24 cellular contexts compared by ENCODE assay signal in genomic region chr20:56968386-56969048, GRCh38.
DNase-seq lines count a peak whose midpoint lies in the region; ATAC-seq, FAIRE-seq and TF ChIP-seq lines count a peak whose summit lies in the region.
"Had no signal": no experiment of that assay in that cellular context is flagged by ENCODE, and none has a peak within 500 bp of the region (broad histone marks: within the 10 kb centered on the region; RNA-seq: fewer than 3 reads in every experiment).

No MANE protein-coding gene starts in this region.

- DNase-seq in GM23338 (ENCODE audit: low spot score) (no peak), HAP-1 (ENCODE audit: low spot score in 2 of 2) (peak; percentile 67 to 88), WTC11 (ENCODE audit: low spot score) (no peak), H1 (ENCODE audit: low read depth in 1 of 2, low spot score in 2 of 2) (no peak), NCI-H748 treated with DMSO at 0.1 percent for 48 hours (lab: John Stamatoyannopoulos, UW) (no peak)
- DNase-seq in activated T-cell treated with anti-CD3 and anti-CD28 coated beads, Interleukin-2, amount 50 U/mL, for 24 hours: no peak
- DNase-seq in CD4-positive, alpha-beta memory T cell: no peak
- DNase-seq: 8988T; ACHN; BE2C; C1 segment of cervical spinal cord; Caco-2; Calu3; CD4-positive, CD25-positive, alpha-beta regulatory T cell; CD8-positive, alpha-beta T cell; DMS79 treated with DMSO at 0.1 percent for 48 hours; GF-D8 had no signal

- H3F3A ChIP-seq in GM23338 (replicated peaks; ENCODE audit: low read depth): no peaks in the 10 kb centered on the region

- WGBS in H1 (ENCODE audit: extremely low coverage in 1 of 2, insufficient coverage in 1 of 2, insufficient read length in 1 of 2, insufficient replicate concordance in 2 of 2, low coverage in 1 of 2, low lambda C conversion rate in 2 of 2, missing lambda C conversion rate in 1 of 2), 2 experiments: 57% methylated on average over 11 of the region's 11 CpGs; no CpG with 5 or more reads in 1 of the 2 experiments

- peak overlapping the region; percentile 61 for H3K4me2 ChIP-seq in GM23338
- peak overlapping the region in 1 of 2 experiments; percentile 23; a peak in 2 of 4 replicates for H3K4me2 ChIP-seq in H1 (ENCODE audit: insufficient read depth in 1 of 2, low read depth in 2 of 2, low read length in 2 of 2)
- H3K4me2 ChIP-seq: BLaER1 had no signal

- no peak overlapping the region for H4K8ac ChIP-seq in H1 (ENCODE audit: extremely low read depth, insufficient read depth, low read length)

- H3K4me3 ChIP-seq in GM23338 (no peak overlapping the region), HAP-1 (no peak overlapping the region), H1 (ENCODE audit: extremely low read depth in 1 of 4, insufficient read depth in 2 of 4, low read depth in 3 of 4, low read length in 4 of 4) (no peak overlapping the region)
- H3K4me3 ChIP-seq in CD4-positive, alpha-beta memory T cell (ENCODE audit: low read length in 2 of 2): no peak overlapping the region
- H3K4me3 ChIP-seq: BLaER1 had no signal

- no peaks in the 10 kb centered on the region for H3K23me2 ChIP-seq in H1 (ENCODE audit: low read depth, low read length)

- no peak overlapping the region for H2AFZ ChIP-seq in GM23338
- H2AFZ ChIP-seq in H1 (ENCODE audit: low read length): no peak overlapping the region

- peaks cover 18% of the 10 kb centered on the region for H3K27me3 Mint-ChIP-seq in GM23338 (ENCODE audit: insufficient read depth, low read depth, poor library complexity)
- peaks cover 13% of the 10 kb centered on the region for H3K27me3 Mint-ChIP-seq in WTC11 (ENCODE audit: low read depth)
- peaks cover 20% of the 10 kb centered on the region for H3K27me3 Mint-ChIP-seq in activated T-cell treated with anti-CD3 and anti-CD28 coated beads, Interleukin-2, amount 50 U/mL, for 24 hours
- H3K27me3 Mint-ChIP-seq in CD4-positive, alpha-beta memory T cell: peaks cover 6% of the 10 kb centered on the region in 2 donors

- no peak overlapping the region for H2BK20ac ChIP-seq in H1 (ENCODE audit: low read length)

- TF ChIP-seq EP300 in H1 (IDR thresholded peaks at IDR 0.05; ENCODE audit: borderline replicate concordance in 1 of 2, low read depth in 2 of 2, low read length in 2 of 2): no peak

- H3K4me1 Mint-ChIP-seq in GM23338 (peaks cover 28% of the 10 kb centered on the region), WTC11 (peaks cover 34% of the 10 kb centered on the region)
- H3K4me1 Mint-ChIP-seq in activated T-cell treated with anti-CD3 and anti-CD28 coated beads, Interleukin-2, amount 50 U/mL, for 24 hours (ENCODE audit: low read depth): no peaks in the 10 kb centered on the region
- no peaks in the 10 kb centered on the region for H3K4me1 Mint-ChIP-seq in CD4-positive, alpha-beta memory T cell
- H3K4me1 Mint-ChIP-seq: CD14-positive monocyte; CD4-positive, CD25-positive, alpha-beta regulatory T cell had no signal

- no peaks in the 10 kb centered on the region for H3K9me3 ChIP-seq in HAP-1
- no peaks in the 10 kb centered on the region for H3K9me3 ChIP-seq in H1 (ENCODE audit: insufficient read depth in 2 of 2, low read depth in 1 of 2, low read length in 1 of 2)
- H3K9me3 ChIP-seq in CD4-positive, alpha-beta memory T cell (ENCODE audit: control insufficient read depth in 1 of 2, low read length in 2 of 2): no peaks in the 10 kb centered on the region
- H3K9me3 ChIP-seq: BE2C, BLaER1, Caco-2 had no signal

- H3K79me1 ChIP-seq in H1 (ENCODE audit: low read depth, low read length): no peaks in the 10 kb centered on the region; the same call in 1 of the 2 replicates

- H4K5ac ChIP-seq in H1 (ENCODE audit: insufficient read length, low read depth, low read length): no peak overlapping the region

- no peak for TF ChIP-seq POLR2A in H1 (IDR thresholded peaks at IDR 0.05; ENCODE audit: control extremely low read depth in 1 of 2, low read depth in 2 of 2, low read length in 2 of 2)

- no peak overlapping the region for H2BK15ac ChIP-seq in H1 (ENCODE audit: low read length)

- H3K27me3 ChIP-seq in GM23338 (ENCODE audit: insufficient read depth) (no peaks in the 10 kb centered on the region), HAP-1 (ENCODE audit: low read depth) (no peaks in the 10 kb centered on the region), H1 (replicated peaks in 1 of 4; ENCODE audit: control insufficient read depth in 3 of 4, extremely low read depth in 1 of 4, insufficient read depth in 3 of 4, low read length in 3 of 4) (no peaks in the 10 kb centered on the region; a peak in 1 of 7 replicates)
- peaks cover 3% of the 10 kb centered on the region for H3K27me3 ChIP-seq in CD4-positive, alpha-beta memory T cell (ENCODE audit: insufficient read depth, low read length)
- H3K27me3 ChIP-seq: BE2C had no signal

- H3K36me3 ChIP-seq in GM23338 (ENCODE audit: insufficient read depth) (no peaks in the 10 kb centered on the region), HAP-1 (replicated peaks) (no peaks in the 10 kb centered on the region), H1 (ENCODE audit: control insufficient read depth in 2 of 4, insufficient read depth in 4 of 4, low read length in 3 of 4) (no peaks in the 10 kb centered on the region)
- H3K36me3 ChIP-seq in CD4-positive, alpha-beta memory T cell (ENCODE audit: insufficient read depth, low read length): no peaks in the 10 kb centered on the region
- H3K36me3 ChIP-seq: BE2C, BLaER1 had no signal

- TF ChIP-seq CTCF in GM23338 (conservative IDR thresholded peaks at IDR 0.05; ENCODE audit: low read depth in 2 of 2) (no peak), WTC11 (IDR thresholded peaks at IDR 0.05) (no peak), H1 (IDR thresholded peaks at IDR 0.05; ENCODE audit: control extremely low read depth in 1 of 3, insufficient read depth in 1 of 3, low read depth in 1 of 3, low read length in 3 of 3) (no peak)

- H3K23ac ChIP-seq in H1 (ENCODE audit: insufficient read length): no peak overlapping the region

- peaks cover 2% of the 10 kb centered on the region; the same call in 1 of the 3 replicates for H3K9me3 Mint-ChIP-seq in GM23338
- peaks cover 15% of the 10 kb centered on the region for H3K9me3 Mint-ChIP-seq in WTC11
- no peaks in the 10 kb centered on the region for H3K9me3 Mint-ChIP-seq in activated T-cell treated with anti-CD3 and anti-CD28 coated beads, Interleukin-2, amount 50 U/mL, for 24 hours
- H3K9me3 Mint-ChIP-seq in CD4-positive, alpha-beta memory T cell: peaks cover 0 to 7% (median 2%) of the 10 kb centered on the region in 8 donors
- H3K9me3 Mint-ChIP-seq: CD8-positive, alpha-beta T cell had no signal

- ATAC-seq in GM23338: no peak
- 0 out of 2 replicates have a peak, but pooled peaks have one; percentile 13 for ATAC-seq in WTC11
- ATAC-seq: CD8-positive, alpha-beta T cell had no signal

- H3K9ac ChIP-seq in H1 (replicated peaks in 1 of 4; ENCODE audit: extremely low read depth in 1 of 4, low read depth in 3 of 4, low read length in 3 of 4): no peak overlapping the region
- H3K9ac ChIP-seq: BLaER1 had no signal

- no peak overlapping the region for H3K14ac ChIP-seq in H1 (ENCODE audit: insufficient read length)

- H3K36me3 Mint-ChIP-seq in GM23338 (ENCODE audit: low read depth) (0 out of 3 replicates have a peak, but pooled peaks cover 2% of the 10 kb centered on the region), WTC11 (0 out of 2 replicates have a peak, but pooled peaks cover 5% of the 10 kb centered on the region)
- H3K36me3 Mint-ChIP-seq in activated T-cell treated with anti-CD3 and anti-CD28 coated beads, Interleukin-2, amount 50 U/mL, for 24 hours (ENCODE audit: low read depth): no peaks in the 10 kb centered on the region
- no peaks in the 10 kb centered on the region for H3K36me3 Mint-ChIP-seq in CD4-positive, alpha-beta memory T cell
- H3K36me3 Mint-ChIP-seq: CD14-positive monocyte; CD4-positive, CD25-positive, alpha-beta regulatory T cell; CD8-positive, alpha-beta T cell had no signal

- no peak overlapping the region for H2BK12ac ChIP-seq in H1 (ENCODE audit: low read depth, low read length)

- no peak overlapping the region for H3K18ac ChIP-seq in H1 (ENCODE audit: extremely low read depth, low read length)

- H3K27ac ChIP-seq in GM23338 (ENCODE audit: low read depth) (no peak overlapping the region; the same call in 1 of the 2 replicates), H1 (ENCODE audit: low read depth, low read length) (no peak overlapping the region)
- H3K27ac ChIP-seq in CD4-positive, alpha-beta memory T cell (ENCODE audit: low read depth, low read length): no peak overlapping the region
- H3K27ac ChIP-seq: BLaER1 had no signal

- H2AK5ac ChIP-seq in H1 (ENCODE audit: low read depth, low read length): no peak overlapping the region

- FAIRE-seq in H1 (lab: Jason Lieb, UNC): peak; percentile 28
- FAIRE-seq: A204.1, D721Med, G401.6, GM12891, GM19239 had no signal

- no peak overlapping the region for H3K4ac ChIP-seq in H1 (replicated peaks; ENCODE audit: insufficient read length, low read depth, low read length)

- H3K79me2 ChIP-seq in GM23338 (replicated peaks; ENCODE audit: insufficient read depth) (no peaks in the 10 kb centered on the region), H1 (ENCODE audit: control insufficient read depth in 1 of 2, insufficient read depth in 2 of 2, low read length in 2 of 2) (no peaks in the 10 kb centered on the region)

- 0 out of 2 replicates have a peak, but pooled peaks cover 4% of the 10 kb centered on the region for H3K9me2 ChIP-seq in GM23338 (ENCODE audit: insufficient read depth)

- H2BK5ac ChIP-seq in H1 (ENCODE audit: low read depth, low read length): no peak overlapping the region

- in situ Hi-C loops in HAP-1 (cut with MboI; ENCODE audit: low sequenced_read_pairs): no loop called here

- H4K91ac ChIP-seq in H1 (replicated peaks; ENCODE audit: insufficient read length, low read length): no peak overlapping the region

- POLR2A ChIA-PET in WTC11 (lab: Charles Lee): no interaction called here
- POLR2A ChIA-PET in H1 (lab: Charles Lee; ENCODE audit: partially characterized antibody): no interaction called here
- POLR2A ChIA-PET in CD4-positive, alpha-beta memory T cell (lab: Charles Lee; ENCODE audit: partially characterized antibody): no interaction called here

- H3K4me1 ChIP-seq in GM23338 (ENCODE audit: insufficient read depth) (peaks cover 35% of the 10 kb centered on the region), HAP-1 (peaks cover 20% of the 10 kb centered on the region), H1 (replicated peaks in 1 of 4; ENCODE audit: control insufficient read depth in 3 of 4, insufficient read depth in 4 of 4, low read length in 3 of 4) (peaks cover 14 to 23% (median 17%) of the 10 kb centered on the region in 4 experiments)
- no peaks in the 10 kb centered on the region for H3K4me1 ChIP-seq in CD4-positive, alpha-beta memory T cell (ENCODE audit: insufficient read depth, low read length)
- H3K4me1 ChIP-seq: BE2C, BLaER1, Caco-2 had no signal

- H3K56ac ChIP-seq in H1 (replicated peaks; ENCODE audit: insufficient read length, low read depth, low read length): no peak overlapping the region

- intact Hi-C loops in CD4-positive, alpha-beta memory T cell (cut with micrococcal nuclease): no loop called here

- H2BK120ac ChIP-seq in H1 (replicated peaks; ENCODE audit: low read depth, low read length): no peak overlapping the region

- H4K20me1 ChIP-seq in GM23338 (replicated peaks; ENCODE audit: insufficient read depth): no peaks in the 10 kb centered on the region
- H4K20me1 ChIP-seq in H1 (replicated peaks in 1 of 2; ENCODE audit: control insufficient read depth in 1 of 2, insufficient read depth in 2 of 2, low read length in 2 of 2): no peaks in the 10 kb centered on the region
- H4K20me1 ChIP-seq: BLaER1 had no signal

- no peak for TF ChIP-seq RAD21 in H1 (IDR thresholded peaks at IDR 0.05 in 1 of 2, conservative IDR thresholded peaks at IDR 0.05 in 1 of 2; ENCODE audit: low read depth in 2 of 2, low read length in 2 of 2)

- H3K4me3 Mint-ChIP-seq in GM23338 (no peak overlapping the region), WTC11 (no peak overlapping the region)
- H3K4me3 Mint-ChIP-seq in activated T-cell treated with anti-CD3 and anti-CD28 coated beads, Interleukin-2, amount 50 U/mL, for 24 hours: no peak overlapping the region
- H3K4me3 Mint-ChIP-seq in CD4-positive, alpha-beta memory T cell: no peak overlapping the region
- H3K4me3 Mint-ChIP-seq: CD14-positive monocyte; CD4-positive, CD25-positive, alpha-beta regulatory T cell; CD8-positive, alpha-beta T cell had no signal

- H3K27ac Mint-ChIP-seq in GM23338: no peak overlapping the region
- H3K27ac Mint-ChIP-seq in WTC11: no peak overlapping the region
- no peak overlapping the region for H3K27ac Mint-ChIP-seq in activated T-cell treated with anti-CD3 and anti-CD28 coated beads, Interleukin-2, amount 50 U/mL, for 24 hours
- no peak overlapping the region for H3K27ac Mint-ChIP-seq in CD4-positive, alpha-beta memory T cell
- H3K27ac Mint-ChIP-seq: CD14-positive monocyte; CD4-positive, CD25-positive, alpha-beta regulatory T cell; CD8-positive, alpha-beta T cell had no signal

- CTCF ChIA-PET in WTC11 (lab: Charles Lee) (interaction anchor here (1.1 kb wide), 1 partner anchor 339 kb away, joined by 3 read pairs; no protein-coding TSS in a partner anchor), H1 (lab: Charles Lee; ENCODE audit: partially characterized antibody) (no interaction called here)
- CTCF ChIA-PET in CD4-positive, alpha-beta memory T cell (lab: Charles Lee; ENCODE audit: partially characterized antibody): no interaction called here

Comparison
In these comparisons a context has a peak if more than half of its experiments do, and no peak if none do; other contexts are left out.
1. DNase-seq: peak in HAP-1 (2 of 2); none in GM23338 (single experiment), WTC11 (single experiment), H1 (0 of 2), activated T-cell treated with anti-CD3 and anti-CD28 coated beads, Interleukin-2, amount 50 U/mL, for 24 hours (single experiment), CD4-positive, alpha-beta memory T cell (0 of 5) and NCI-H748 treated with DMSO at 0.1 percent for 48 hours (single experiment).